14 cellular contexts compared by ENCODE assay signal in genomic region chr4:17068396-17068795, GRCh38.
"Had no signal": no experiment of that assay in that cellular context is flagged by ENCODE, and none has a peak within 500 bp of the region (broad histone marks: within the 10 kb centered on the region; RNA-seq: fewer than 3 reads in every experiment).

No MANE protein-coding gene starts in this region.

- DNase-seq: activated B cell treated with CpG ODN at 0.5 μM for 24 hours; activated CD4-positive, alpha-beta T cell treated with anti-CD3 and anti-CD28 coated beads, Interleukin-2, amount 10 ng/mL, durations not matched to agents 24 days and 14 days; activated CD8-positive, alpha-beta memory T cell treated with anti-CD3 and anti-CD28 coated beads for 24 hours; activated naive CD4-positive, alpha-beta T cell; activated naive CD8-positive, alpha-beta T cell treated with anti-CD3 and anti-CD28 coated beads, Interleukin-2, amount 10 ng/mL, durations not matched to agents 7 days and 5 days; anterior cingulate cortex; effector memory CD4-positive, alpha-beta T cell; nephron progenitor cell; occipital lobe; right cardiac atrium; stimulated activated naive CD8-positive, alpha-beta T cell treated with anti-CD3 and anti-CD28 coated beads, Interleukin-15, Interleukin-2, amounts not matched to agents 100 U/mL and 50 U/mL, for 24 hours; SW 1271; upper lobe of left lung had no signal

- ATAC-seq: right cardiac atrium; stimulated activated naive CD8-positive, alpha-beta T cell treated with anti-CD3 and anti-CD28 coated beads, Interleukin-15, Interleukin-2, amounts not matched to agents 100 U/mL and 50 U/mL, for 24 hours had no signal

- H3K27me3 ChIP-seq: upper lobe of left lung had no signal

- FAIRE-seq: TTC549 had no signal

- H3K9me3 ChIP-seq: upper lobe of left lung had no signal

- H3K27ac ChIP-seq: upper lobe of left lung had no signal

- H3K4me3 ChIP-seq: upper lobe of left lung had no signal

- H3K36me3 ChIP-seq: upper lobe of left lung had no signal
